ENCODE assay signal across 9 cellular contexts in the genomic region with DNA sequence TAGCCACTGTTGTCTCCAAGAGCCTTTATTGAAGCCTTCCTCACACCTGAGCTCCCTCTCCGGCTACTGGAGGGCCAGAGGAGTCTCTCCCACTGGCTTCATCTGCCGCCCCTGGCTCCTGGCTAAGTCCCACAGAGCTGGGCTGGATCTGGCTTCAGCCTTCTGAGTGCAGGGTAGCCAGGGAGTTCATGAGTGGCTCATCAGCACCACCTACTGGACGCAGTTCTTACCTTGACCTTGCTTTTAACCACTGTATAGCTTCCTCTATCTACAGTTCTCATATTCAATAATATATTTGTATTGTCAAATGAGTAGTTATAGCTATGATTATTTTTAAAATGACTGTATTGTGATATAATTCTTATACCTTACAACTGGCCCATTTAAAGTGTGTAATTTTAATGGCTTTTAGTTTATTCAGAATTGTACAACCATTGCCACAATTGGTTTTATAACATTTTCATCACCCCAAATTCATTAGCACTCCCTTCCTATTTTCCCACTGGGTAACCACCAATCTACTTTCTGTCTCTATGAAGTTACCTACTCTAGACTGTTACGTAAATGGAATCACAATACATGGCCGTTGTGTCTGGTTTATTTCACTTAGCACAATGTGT. TPM values are rescaled to one million over a fixed set of nuclear protein-coding genes. Genes with fewer than 3 reads are reported as not detected.
A peak's percentile ranks its signal among the peaks of the same experiment; 100 is the strongest.
DNase-seq lines count a peak whose midpoint lies in the region; ATAC-seq, FAIRE-seq and TF ChIP-seq lines count a peak whose summit lies in the region.
"Had no signal": no experiment of that assay in that cellular context is flagged by ENCODE, and none has a peak within 500 bp of the region (broad histone marks: within the 10 kb centered on the region; RNA-seq: fewer than 3 reads in every experiment).

No MANE protein-coding gene starts in this region.

- H3K27ac ChIP-seq in colonic mucosa (no peak overlapping the region), HepG2 (ENCODE audit: extremely low read length, insufficient read depth, low read length) (no peak overlapping the region)

- POLR2A ChIA-PET in HepG2 (lab: Yijun Ruan, JAX) = interaction anchor here (0.6 to 1.6 kb wide), 3 partner anchors 10 to 61 kb away, joined by 6 to 25 read pairs (median 13); partner anchors contain the start of gene CNDP2

- TF ChIP-seq EP300 in HepG2 (IDR thresholded peaks at IDR 0.05; ENCODE audit: low read depth in 2 of 2, low read length in 2 of 2) = no peak
- TF ChIP-seq EP300 in HepG2 (CRISPR knock-in tag; IDR thresholded peaks at IDR 0.05; ENCODE audit: borderline replicate concordance) = no peak

- H3K79me2 ChIP-seq in HepG2 (ENCODE audit: insufficient read depth, low read length) = no peaks in the 10 kb centered on the region

- no peaks in the 10 kb centered on the region for H3K36me3 ChIP-seq in colonic mucosa
- no peaks in the 10 kb centered on the region for H3K36me3 ChIP-seq in HepG2 (replicated peaks in 1 of 2; ENCODE audit: control insufficient read depth in 1 of 2, insufficient read depth in 2 of 2, low read length in 2 of 2)

- CTCF ChIA-PET in HepG2 (lab: Yijun Ruan, JAX; ENCODE audit: low intra/inter-chr PET ratio, low total read pairs) = interaction anchor here (1.2 to 2.8 kb wide), 3 partner anchors 59 to 199 kb away, joined by 3 to 22 read pairs (median 5); no protein-coding TSS in a partner anchor

- no peak for TF ChIP-seq POLR2A in HepG2 (IDR thresholded peaks at IDR 0.05; ENCODE audit: insufficient read depth in 1 of 2, low read depth in 2 of 2, low read length in 2 of 2)

- H3K9me3 ChIP-seq in colonic mucosa (no peaks in the 10 kb centered on the region), HepG2 (ENCODE audit: low read length) (peaks cover 23% of the 10 kb centered on the region)

- TF ChIP-seq RAD21 in HepG2 (CRISPR knock-in tag; IDR thresholded peaks at IDR 0.05) = peak; percentile 68

- BruUV-seq in HepG2 (replicated peaks; lab: Mats Ljungman, UMichigan) = no TSS peak

- no peaks in the 10 kb centered on the region for H3K27me3 ChIP-seq in colonic mucosa
- H3K27me3 ChIP-seq in HepG2 (ENCODE audit: control insufficient read depth in 1 of 2, insufficient read depth in 2 of 2, low read length in 2 of 2) = peaks cover 0 to 11% of the 10 kb centered on the region in 2 experiments; a peak in 3 of 5 replicates

- intact Hi-C loops in colonic mucosa (cut with DNase I) (loop anchor here (2.0 to 10.0 kb wide), 2 partner anchors 199 to 357 kb away; no protein-coding TSS in a partner anchor), HepG2 (cut with micrococcal nuclease; ENCODE audit: unreplicated experiment) (loop anchor here (1.0 to 2.0 kb wide), 3 partner anchors 59 to 355 kb away; no protein-coding TSS in a partner anchor)

- 0 out of 2 replicates have a peak overlapping the region, but pooled peaks have one; percentile 18 for H3K4me2 ChIP-seq in HepG2 (ENCODE audit: low read depth, low read length)

- no peaks in the 10 kb centered on the region for H4K20me1 ChIP-seq in HepG2 (ENCODE audit: insufficient read depth, low read length)

- 5% methylated on average over 5 of the region's 5 CpGs for WGBS in HepG2 (ENCODE audit: low lambda C conversion rate)

- H3K4me1 ChIP-seq in colonic mucosa (no peaks in the 10 kb centered on the region), HepG2 (ENCODE audit: insufficient read depth, low read length) (peaks cover 16% of the 10 kb centered on the region)

- FAIRE-seq in HepG2 (lab: Jason Lieb, UNC) = peak; percentile 72

- peak; percentile 98 for ATAC-seq in GM19351 (IDR thresholded peaks at IDR 0.05; ENCODE audit: unreplicated experiment)
- peak; percentile 97 for ATAC-seq in HG03457 (IDR thresholded peaks at IDR 0.05; ENCODE audit: unreplicated experiment)
- peak; percentile 99 for ATAC-seq in HepG2

- DNase-seq in CD1c-positive myeloid dendritic cell (ENCODE audit: extremely low spot score) = peak; percentile 86
- DNase-seq in NCI-H524 treated with DMSO at 0.1 percent for 48 hours (lab: John Stamatoyannopoulos, UW) = peak; percentile 2
- peak; percentile 86 for DNase-seq in activated CD4-positive, alpha-beta T cell treated with anti-CD3 and anti-CD28 coated beads for 48 hours
- DNase-seq in colonic mucosa = peak; percentile 90
- peak; percentile 74 for DNase-seq in HepG2 (ENCODE audit: low spot score)
- DNase-seq in stimulated activated CD4-positive, alpha-beta T cell treated with anti-CD3 and anti-CD28 coated beads, TNF-alpha, amount 100 ng/mL, for 4 hours (ENCODE audit: low read depth in 3 of 3) = peak; percentile 45 to 55 (median 53)

- in situ Hi-C loops in HepG2 (cut with HindIII; ENCODE audit: extremely low pct_ligation_motif_present, low pct_unique_long_range_greater_than_20kb) = loop anchor here (5.0 to 10.0 kb wide), 2 partner anchors 200 to 357 kb away; no protein-coding TSS in a partner anchor

- TF ChIP-seq CTCF in colonic mucosa (IDR thresholded peaks at IDR 0.05) = peak; percentile 79
- TF ChIP-seq CTCF in HepG2 (CRISPR knock-in tag; IDR thresholded peaks at IDR 0.05) = peak; percentile 91

- no peak overlapping the region for H2AFZ ChIP-seq in HepG2 (ENCODE audit: low read length)

- no peak overlapping the region for H3K9ac ChIP-seq in colonic mucosa (ENCODE audit: low read depth in 2 of 2, low read length in 2 of 2)
- no peak overlapping the region for H3K9ac ChIP-seq in HepG2 (ENCODE audit: insufficient read depth, low read depth, low read length)

- H3K4me3 ChIP-seq in colonic mucosa (no peak overlapping the region), HepG2 (replicated peaks in 1 of 3; ENCODE audit: insufficient read depth in 1 of 3, low read depth in 2 of 3, low read length in 3 of 3) (no peak overlapping the region)

RNA-seq across cellular contexts. Expression of gene CNDP1, which starts 17.7 kb away (rescaled TPM):
- total RNA-seq in colonic mucosa (under 1 TPM in 1 of 2 donors, not detected in 1; 0.10 TPM), HepG2 (2016; rRNA removed; fragmentation: Illumina TruSeq; extraction: Trizol) (not detected in 2 replicates)
- total RNA-seq in HepG2 (2016; cell fraction: cytosol; rRNA removed; fragmentation: Illumina TruSeq; extraction: Trizol; ENCODE audit: low read depth) = not detected in 2 replicates
- 0.06 TPM in 1 of 2 replicates, not detected in the other for total RNA-seq in HepG2 (2016; cell fraction: insoluble cytoplasmic fraction; rRNA removed; fragmentation: Illumina TruSeq; extraction: Trizol)
- not detected in 2 replicates for total RNA-seq in HepG2 (2016; cell fraction: membrane; rRNA removed; fragmentation: Illumina TruSeq; extraction: Trizol)
- not detected in 2 replicates for total RNA-seq in HepG2 (2016; cell fraction: nucleus; rRNA removed; fragmentation: Illumina TruSeq; extraction: Trizol)
- 0.01 and 0.13 TPM in 2 replicates for polyA plus RNA-seq in HepG2 (2011; rRNA removed)
- polyA plus RNA-seq in HepG2 (2011; cell fraction: cytosol; rRNA removed) = 0.03 TPM in 1 of 2 replicates, not detected in the other
- 0.08 and 0.45 TPM in 2 replicates for polyA plus RNA-seq in HepG2 (2011; cell fraction: nucleus; rRNA removed)
- polyA plus RNA-seq in HepG2 (2012) = 0.07 TPM in 1 of 2 replicates, not detected in the other
- polyA plus RNA-seq in HepG2 (2016; cell fraction: cytosol; fragmentation: Illumina TruSeq; extraction: Trizol; ENCODE audit: low read depth) = not detected in 2 replicates
- not detected in 2 replicates for polyA plus RNA-seq in HepG2 (2016; cell fraction: insoluble cytoplasmic fraction; fragmentation: Illumina TruSeq; extraction: Trizol; ENCODE audit: low read depth)
- not detected in 2 replicates for polyA plus RNA-seq in HepG2 (2016; cell fraction: membrane; fragmentation: Illumina TruSeq; extraction: Trizol; ENCODE audit: low read depth)
- polyA plus RNA-seq in HepG2 (2016; cell fraction: nucleus; fragmentation: Illumina TruSeq; extraction: Trizol; ENCODE audit: insufficient read depth, low read depth) = 0.25 TPM in 1 of 2 replicates, not detected in the other
- polyA minus RNA-seq in HepG2 (2011; rRNA and poly(A)+ RNA removed; ENCODE audit: low replicate concordance) = not detected in 2 replicates
- not detected in 2 replicates for polyA minus RNA-seq in HepG2 (2011; cell fraction: cytosol; rRNA and poly(A)+ RNA removed)
- polyA minus RNA-seq in HepG2 (2011; cell fraction: nucleus; rRNA and poly(A)+ RNA removed) = 0.13 and 0.37 TPM in 2 replicates
- total RNA-seq: T-helper 1 cell treated with Interleukin-12 subunit alpha and Interleukin-12 subunit beta and Interleukin-4 antibody, amounts not matched to agents 30 ng/mL and 1 ng/mL, for 36 hours had no signal

RNA-seq across cellular contexts. Expression of gene ZNF407, which starts 45.6 kb away (rescaled TPM):
- total RNA-seq in colonic mucosa (10 to 100 TPM in 1 of 2 donors, 1 to 10 TPM in 1; 8.1 to 13.1 TPM), HepG2 (2016; rRNA removed; fragmentation: Illumina TruSeq; extraction: Trizol) (8.3 and 8.7 TPM in 2 replicates)
- 3.8 and 5.4 TPM in 2 replicates for total RNA-seq in HepG2 (2016; cell fraction: cytosol; rRNA removed; fragmentation: Illumina TruSeq; extraction: Trizol; ENCODE audit: low read depth)
- 7.6 and 8.5 TPM in 2 replicates for total RNA-seq in HepG2 (2016; cell fraction: insoluble cytoplasmic fraction; rRNA removed; fragmentation: Illumina TruSeq; extraction: Trizol)
- 3.2 and 3.7 TPM in 2 replicates for total RNA-seq in HepG2 (2016; cell fraction: membrane; rRNA removed; fragmentation: Illumina TruSeq; extraction: Trizol)
- 30.6 and 34.2 TPM in 2 replicates for total RNA-seq in HepG2 (2016; cell fraction: nucleus; rRNA removed; fragmentation: Illumina TruSeq; extraction: Trizol)
- polyA plus RNA-seq in HepG2 (2011; rRNA removed) = 2.2 and 2.3 TPM in 2 replicates
- polyA plus RNA-seq in HepG2 (2011; cell fraction: cytosol; rRNA removed) = 1.9 TPM in 2 replicates
- 5.6 and 6.2 TPM in 2 replicates for polyA plus RNA-seq in HepG2 (2011; cell fraction: nucleus; rRNA removed)
- 2.2 and 3.1 TPM in 2 replicates for polyA plus RNA-seq in HepG2 (2012)
- polyA plus RNA-seq in HepG2 (2016; cell fraction: cytosol; fragmentation: Illumina TruSeq; extraction: Trizol; ENCODE audit: low read depth) = 0.15 and 0.18 TPM in 2 replicates
- polyA plus RNA-seq in HepG2 (2016; cell fraction: insoluble cytoplasmic fraction; fragmentation: Illumina TruSeq; extraction: Trizol; ENCODE audit: low read depth) = 2.2 and 2.5 TPM in 2 replicates
- 0.23 and 0.27 TPM in 2 replicates for polyA plus RNA-seq in HepG2 (2016; cell fraction: membrane; fragmentation: Illumina TruSeq; extraction: Trizol; ENCODE audit: low read depth)
- polyA plus RNA-seq in HepG2 (2016; cell fraction: nucleus; fragmentation: Illumina TruSeq; extraction: Trizol; ENCODE audit: insufficient read depth, low read depth) = 5.1 and 5.5 TPM in 2 replicates
- 24.1 and 31.8 TPM in 2 replicates for polyA minus RNA-seq in HepG2 (2011; rRNA and poly(A)+ RNA removed; ENCODE audit: low replicate concordance)
- polyA minus RNA-seq in HepG2 (2011; cell fraction: cytosol; rRNA and poly(A)+ RNA removed) = 5.8 and 8.0 TPM in 2 replicates
- 109 and 118 TPM in 2 replicates for polyA minus RNA-seq in HepG2 (2011; cell fraction: nucleus; rRNA and poly(A)+ RNA removed)

RNA-seq across cellular contexts. Expression of gene CNDP2, which starts 55.9 kb away (rescaled TPM):
- total RNA-seq in colonic mucosa (100 to 1,000 TPM; 206 to 261 TPM), HepG2 (2016; rRNA removed; fragmentation: Illumina TruSeq; extraction: Trizol) (80.8 and 113 TPM in 2 replicates)
- 12.2 and 13.4 TPM in 2 replicates for total RNA-seq in HepG2 (2016; cell fraction: cytosol; rRNA removed; fragmentation: Illumina TruSeq; extraction: Trizol; ENCODE audit: low read depth)
- total RNA-seq in HepG2 (2016; cell fraction: insoluble cytoplasmic fraction; rRNA removed; fragmentation: Illumina TruSeq; extraction: Trizol) = 85.5 and 98.8 TPM in 2 replicates
- 37.4 and 39.0 TPM in 2 replicates for total RNA-seq in HepG2 (2016; cell fraction: membrane; rRNA removed; fragmentation: Illumina TruSeq; extraction: Trizol)
- 61.8 and 61.9 TPM in 2 replicates for total RNA-seq in HepG2 (2016; cell fraction: nucleus; rRNA removed; fragmentation: Illumina TruSeq; extraction: Trizol)
- 64.7 and 76.8 TPM in 2 replicates for polyA plus RNA-seq in HepG2 (2011; rRNA removed)
- 52.3 and 57.1 TPM in 2 replicates for polyA plus RNA-seq in HepG2 (2011; cell fraction: cytosol; rRNA removed)
- polyA plus RNA-seq in HepG2 (2011; cell fraction: nucleus; rRNA removed) = 127 and 143 TPM in 2 replicates
- polyA plus RNA-seq in HepG2 (2012) = 75.2 and 103 TPM in 2 replicates
- 13.8 and 14.5 TPM in 2 replicates for polyA plus RNA-seq in HepG2 (2016; cell fraction: cytosol; fragmentation: Illumina TruSeq; extraction: Trizol; ENCODE audit: low read depth)
- 114 and 122 TPM in 2 replicates for polyA plus RNA-seq in HepG2 (2016; cell fraction: insoluble cytoplasmic fraction; fragmentation: Illumina TruSeq; extraction: Trizol; ENCODE audit: low read depth)
- polyA plus RNA-seq in HepG2 (2016; cell fraction: membrane; fragmentation: Illumina TruSeq; extraction: Trizol; ENCODE audit: low read depth) = 27.7 and 28.4 TPM in 2 replicates
- 129 and 136 TPM in 2 replicates for polyA plus RNA-seq in HepG2 (2016; cell fraction: nucleus; fragmentation: Illumina TruSeq; extraction: Trizol; ENCODE audit: insufficient read depth, low read depth)
- polyA minus RNA-seq in HepG2 (2011; rRNA and poly(A)+ RNA removed; ENCODE audit: low replicate concordance) = 70.0 and 79.1 TPM in 2 replicates
- 45.9 and 46.8 TPM in 2 replicates for polyA minus RNA-seq in HepG2 (2011; cell fraction: cytosol; rRNA and poly(A)+ RNA removed)
- 76.7 and 91.4 TPM in 2 replicates for polyA minus RNA-seq in HepG2 (2011; cell fraction: nucleus; rRNA and poly(A)+ RNA removed)

Comparison
In these comparisons a context has a peak if more than half of its experiments do, and no peak if none do; other contexts are left out.
1. DNase-seq: peak in every context shown above with its lines; median percentile 90 in colonic mucosa; 86 in CD1c-positive myeloid dendritic cell; 86 in activated CD4-positive, alpha-beta T cell treated with anti-CD3 and anti-CD28 coated beads for 48 hours; 74 in HepG2; 53 in stimulated activated CD4-positive, alpha-beta T cell treated with anti-CD3 and anti-CD28 coated beads, TNF-alpha, amount 100 ng/mL, for 4 hours; 2 in NCI-H524 treated with DMSO at 0.1 percent for 48 hours.